Comparison of ENCODE assay signal across 11 cellular contexts in genomic region chr10:100656479-100656878, GRCh38.
DNase-seq lines count a peak whose midpoint lies in the region; ATAC-seq, FAIRE-seq and TF ChIP-seq lines count a peak whose summit lies in the region.
"Had no signal": no experiment of that assay in that cellular context is flagged by ENCODE, and none has a peak within 500 bp of the region (broad histone marks: within the 10 kb centered on the region; RNA-seq: fewer than 3 reads in every experiment).

No MANE protein-coding gene starts in this region.

- H3K9me3 Mint-ChIP-seq in activated naive CD4-positive, alpha-beta T cell treated with anti-CD3 and anti-CD28 coated beads for 36 hours = no peaks in the 10 kb centered on the region
- H3K9me3 Mint-ChIP-seq in activated naive CD4-positive, alpha-beta T cell treated with anti-CD3 and anti-CD28 coated beads, Interleukin-2, amount 10 ng/mL, durations not matched to agents 7 days and 5 days = no peaks in the 10 kb centered on the region

- no peak for FAIRE-seq in RCC 7860 (lab: Jason Lieb, UNC)

- H3K36me3 Mint-ChIP-seq in activated naive CD4-positive, alpha-beta T cell treated with anti-CD3 and anti-CD28 coated beads for 36 hours (ENCODE audit: low read depth) = no peaks in the 10 kb centered on the region
- H3K36me3 Mint-ChIP-seq in activated naive CD4-positive, alpha-beta T cell treated with anti-CD3 and anti-CD28 coated beads, Interleukin-2, amount 10 ng/mL, durations not matched to agents 7 days and 5 days = peaks cover 11% of the 10 kb centered on the region
- H3K36me3 Mint-ChIP-seq: CD8-positive, alpha-beta memory T cell had no signal

- H3K27ac Mint-ChIP-seq in activated naive CD4-positive, alpha-beta T cell treated with anti-CD3 and anti-CD28 coated beads for 36 hours = no peak overlapping the region
- H3K27ac Mint-ChIP-seq in activated naive CD4-positive, alpha-beta T cell treated with anti-CD3 and anti-CD28 coated beads, Interleukin-2, amount 10 ng/mL, durations not matched to agents 7 days and 5 days = no peak overlapping the region

- H3K4me1 Mint-ChIP-seq in activated naive CD4-positive, alpha-beta T cell treated with anti-CD3 and anti-CD28 coated beads for 36 hours (ENCODE audit: low read depth) = peaks cover 24% of the 10 kb centered on the region
- H3K4me1 Mint-ChIP-seq in activated naive CD4-positive, alpha-beta T cell treated with anti-CD3 and anti-CD28 coated beads, Interleukin-2, amount 10 ng/mL, durations not matched to agents 7 days and 5 days = peaks cover 27% of the 10 kb centered on the region

- CTCF ChIA-PET in activated naive CD4-positive, alpha-beta T cell treated with anti-CD3 and anti-CD28 coated beads for 36 hours (lab: Charles Lee) = no interaction called here
- CTCF ChIA-PET in activated naive CD4-positive, alpha-beta T cell treated with anti-CD3 and anti-CD28 coated beads, Interleukin-2, amount 10 ng/mL, durations not matched to agents 7 days and 5 days (lab: Charles Lee) = no interaction called here
- CTCF ChIA-PET in Panc1 (lab: Charles Lee) = interaction anchor here (0.5 kb wide), 1 partner anchor 22 kb away, joined by 3 read pairs; no protein-coding TSS in a partner anchor

- ATAC-seq in Panc1 (peak; percentile 79), HG02571 (IDR thresholded peaks at IDR 0.05; ENCODE audit: unreplicated experiment) (no peak)

- H3K4me3 ChIP-seq in Panc1 (ENCODE audit: low read depth in 2 of 2, low read length in 2 of 2) (peak overlapping the region; percentile 15 to 48; a peak in 2 of 4 replicates), iPS-18c (ENCODE audit: insufficient read depth, low read depth, low read length) (peak overlapping the region; percentile 20; the same call in 1 of the 2 replicates), testis (peak overlapping the region; percentile 7 to 21), tibial artery (peak overlapping the region in 1 of 2 donors; percentile 8)

- H3K9me3 ChIP-seq in Panc1 (ENCODE audit: control insufficient read depth, insufficient read depth, low read depth, low read length) (no peaks in the 10 kb centered on the region), iPS-18c (ENCODE audit: control insufficient read depth, insufficient read depth, low read length) (peaks cover 7% of the 10 kb centered on the region), testis (no peaks in the 10 kb centered on the region), tibial artery (no peaks in the 10 kb centered on the region)

- H3K36me3 ChIP-seq in Panc1 (ENCODE audit: control insufficient read depth, insufficient read depth, low read length) = no peaks in the 10 kb centered on the region; the same call in 1 of the 2 replicates
- no peaks in the 10 kb centered on the region for H3K36me3 ChIP-seq in testis (ENCODE audit: low read depth, missing control alignments)
- H3K36me3 ChIP-seq in tibial artery = no peaks in the 10 kb centered on the region

- H3K4me3 Mint-ChIP-seq in activated naive CD4-positive, alpha-beta T cell treated with anti-CD3 and anti-CD28 coated beads for 36 hours = no peak overlapping the region
- no peak overlapping the region for H3K4me3 Mint-ChIP-seq in activated naive CD4-positive, alpha-beta T cell treated with anti-CD3 and anti-CD28 coated beads, Interleukin-2, amount 10 ng/mL, durations not matched to agents 7 days and 5 days

- no peak for TF ChIP-seq CTCF in Panc1 (IDR thresholded peaks at IDR 0.05)
- no peak for TF ChIP-seq CTCF in testis (IDR thresholded peaks at IDR 0.05)
- no peak for TF ChIP-seq CTCF in tibial artery (IDR thresholded peaks at IDR 0.05)

- TF ChIP-seq POLR2A in testis (IDR thresholded peaks at IDR 0.05) = no peak

- BruUV-seq in Panc1 (replicated peaks; lab: Mats Ljungman, UMichigan) = no TSS peak

- WGBS in testis, 2 donors = 1% methylated on average over 33 of the region's 34 CpGs; no CpG with 5 or more reads in 1 of the 2 donors

- H3K27me3 ChIP-seq in Panc1 (ENCODE audit: control insufficient read depth, insufficient read depth, low read length) = peaks cover 27% of the 10 kb centered on the region
- no peaks in the 10 kb centered on the region for H3K27me3 ChIP-seq in testis
- H3K27me3 ChIP-seq in tibial artery = peaks cover 0 to 96% of the 10 kb centered on the region in 2 donors

- intact Hi-C loops in activated naive CD4-positive, alpha-beta T cell treated with anti-CD3 and anti-CD28 coated beads for 36 hours (cut with micrococcal nuclease) = loop anchor here (5.0 to 10.0 kb wide), 2 partner anchors 86 to 568 kb away; partner anchors contain the start of gene LBX1
- intact Hi-C loops in Panc1 (cut with micrococcal nuclease; ENCODE audit: unreplicated experiment) (no loop called here), testis (cut with DNase I; ENCODE audit: low total_unique reads) (no loop called here), tibial artery (cut with DNase I; ENCODE audit: low total_unique reads) (no loop called here)

- POLR2A ChIA-PET in Panc1 (lab: Charles Lee) = no interaction called here

- peaks cover 71% of the 10 kb centered on the region for H3K27me3 Mint-ChIP-seq in activated naive CD4-positive, alpha-beta T cell treated with anti-CD3 and anti-CD28 coated beads for 36 hours (ENCODE audit: low read depth)
- H3K27me3 Mint-ChIP-seq in activated naive CD4-positive, alpha-beta T cell treated with anti-CD3 and anti-CD28 coated beads, Interleukin-2, amount 10 ng/mL, durations not matched to agents 7 days and 5 days = peaks cover 95% of the 10 kb centered on the region

- in situ Hi-C loops in Panc1 (cut with HindIII; ENCODE audit: low pct_unique_long_range_greater_than_20kb, low sequenced_read_pairs) = no loop called here

- no peak overlapping the region for H3K27ac ChIP-seq in Panc1 (ENCODE audit: low read length)
- no peak overlapping the region for H3K27ac ChIP-seq in testis
- H3K27ac ChIP-seq in tibial artery = no peak overlapping the region

- H3K4me1 ChIP-seq in Panc1 (ENCODE audit: control insufficient read depth, insufficient read depth, low read length) (peaks cover 9% of the 10 kb centered on the region), testis (peaks cover 3% of the 10 kb centered on the region), tibial artery (peaks cover 0 to 35% (median 25%) of the 10 kb centered on the region in 4 donors)

- DNase-seq in activated naive CD4-positive, alpha-beta T cell treated with anti-CD3 and anti-CD28 coated beads for 36 hours = peak; percentile 31
- no peak for DNase-seq in activated naive CD4-positive, alpha-beta T cell treated with anti-CD3 and anti-CD28 coated beads, Interleukin-2, amount 10 ng/mL, durations not matched to agents 7 days and 5 days
- DNase-seq in Panc1 (ENCODE audit: low read depth, low spot score) (no peak), testis (no peak), tibial artery (no peak), RCC 7860 (ENCODE audit: low spot score) (no peak)
- DNase-seq: CD8-positive, alpha-beta memory T cell; NCI-H510A treated with DMSO at 0.1 percent for 48 hours; substantia nigra had no signal
